ENCODE assay signal across 1 cellular context in genomic region chr6:36130672-36131516, GRCh38.
TF ChIP-seq lines count a peak whose summit lies in the region.

No MANE protein-coding gene starts in this region.

TF ChIP-seq in HepG2, 621 proteins besides CTCF, POLR2A, EP300 and RAD21 (continued from another document and continues in another):
- TF ChIP-seq ZNF143 (CRISPR knock-in tag; IDR thresholded peaks at IDR 0.05) (peak; percentile 28; the same call in 1 of the 2 replicates), TIGD3 (CRISPR knock-in tag; IDR thresholded peaks at IDR 0.05; ENCODE audit: borderline replicate concordance) (peak; percentile 96), GATAD1 (CRISPR knock-in tag; IDR thresholded peaks at IDR 0.05) (peak; percentile 2), ZNF281 (CRISPR knock-in tag; IDR thresholded peaks at IDR 0.05; ENCODE audit: borderline replicate concordance) (peak; percentile 23; the same call in 1 of the 2 replicates), HINFP (CRISPR knock-in tag; IDR thresholded peaks at IDR 0.05; ENCODE audit: low read depth) (peak; percentile 97), ESRRA (CRISPR knock-in tag; IDR thresholded peaks at IDR 0.05; ENCODE audit: low read depth) (peak; percentile 64), ZGPAT (CRISPR knock-in tag; IDR thresholded peaks at IDR 0.05) (peak; percentile 75; the same call in 1 of the 2 replicates), ZNF567 (CRISPR knock-in tag; IDR thresholded peaks at IDR 0.05; ENCODE audit: borderline replicate concordance) (no peak), ZNF317 (CRISPR knock-in tag; IDR thresholded peaks at IDR 0.05) (peak; percentile 77), ZNF883 (CRISPR knock-in tag; IDR thresholded peaks at IDR 0.05; ENCODE audit: not compliant biosample characterization) (peak; percentile 90), ZNF280D (CRISPR knock-in tag; IDR thresholded peaks at IDR 0.05) (peak; percentile 96), FOSL1 (CRISPR knock-in tag; IDR thresholded peaks at IDR 0.05; ENCODE audit: borderline replicate concordance) (no peak), USF2 (IDR thresholded peaks at IDR 0.05; ENCODE audit: low read depth, low read length) (no peak), USF2 (CRISPR knock-in tag; IDR thresholded peaks at IDR 0.05; ENCODE audit: borderline replicate concordance) (no peak), NR0B2 (CRISPR knock-in tag; IDR thresholded peaks at IDR 0.05) (no peak; the same call in 1 of the 2 replicates), ZNF484 (CRISPR knock-in tag; IDR thresholded peaks at IDR 0.05; ENCODE audit: borderline replicate concordance, low read depth) (no peak), RBM22 (optimal IDR thresholded peaks at IDR 0.05; ENCODE audit: low read length) (peak; percentile 93), DNMT1 (CRISPR knock-in tag; IDR thresholded peaks at IDR 0.05) (peak; percentile 84), ZNF331 (CRISPR knock-in tag; IDR thresholded peaks at IDR 0.05) (0 out of 2 replicates have a peak, but pooled peaks have one; percentile 9), ZNF891 (CRISPR knock-in tag; IDR thresholded peaks at IDR 0.05) (peak; percentile 92), HOXA5 (CRISPR knock-in tag; IDR thresholded peaks at IDR 0.05) (0 out of 2 replicates have a peak, but pooled peaks have one; percentile 59), ZNF564 (CRISPR knock-in tag; IDR thresholded peaks at IDR 0.05) (0 out of 2 replicates have a peak, but pooled peaks have one; percentile 31), NCOA1 (CRISPR knock-in tag; IDR thresholded peaks at IDR 0.05) (0 out of 2 replicates have a peak, but pooled peaks have one; percentile 61), FOSL2 (CRISPR knock-in tag; IDR thresholded peaks at IDR 0.05) (peak; percentile 10; the same call in 1 of the 2 replicates), SNAPC5 (CRISPR knock-in tag; IDR thresholded peaks at IDR 0.05; ENCODE audit: borderline replicate concordance) (peak; percentile 19; the same call in 1 of the 2 replicates), FLYWCH1 (CRISPR knock-in tag; IDR thresholded peaks at IDR 0.05) (0 out of 2 replicates have a peak, but pooled peaks have one; percentile 71), ZNF235 (CRISPR knock-in tag; IDR thresholded peaks at IDR 0.05; ENCODE audit: borderline replicate concordance) (peak; percentile 63; the same call in 1 of the 2 replicates), ZNF816 (CRISPR knock-in tag; IDR thresholded peaks at IDR 0.05; ENCODE audit: borderline replicate concordance) (peak; percentile 98), MXD1 (CRISPR knock-in tag; IDR thresholded peaks at IDR 0.05) (peak; percentile 44), RERE (CRISPR knock-in tag; IDR thresholded peaks at IDR 0.05; ENCODE audit: low read depth) (no peak; the same call in 1 of the 2 replicates), ZNF737 (CRISPR knock-in tag; IDR thresholded peaks at IDR 0.05; ENCODE audit: borderline replicate concordance) (no peak; the same call in 1 of the 2 replicates), ETV6 (CRISPR knock-in tag; conservative IDR thresholded peaks at IDR 0.05) (peak; percentile 51; the same call in 1 of the 2 replicates), ZNF136 (CRISPR knock-in tag; IDR thresholded peaks at IDR 0.05; ENCODE audit: low read depth) (peak; percentile 78; the same call in 1 of the 2 replicates), U2AF1 (optimal IDR thresholded peaks at IDR 0.05; ENCODE audit: low read depth, low read length) (peak; percentile 61), ZNF276 (CRISPR knock-in tag; IDR thresholded peaks at IDR 0.05; ENCODE audit: low read depth) (no peak; the same call in 1 of the 2 replicates)
